ENCODE assay signal across 24 cellular contexts in the genomic region with DNA sequence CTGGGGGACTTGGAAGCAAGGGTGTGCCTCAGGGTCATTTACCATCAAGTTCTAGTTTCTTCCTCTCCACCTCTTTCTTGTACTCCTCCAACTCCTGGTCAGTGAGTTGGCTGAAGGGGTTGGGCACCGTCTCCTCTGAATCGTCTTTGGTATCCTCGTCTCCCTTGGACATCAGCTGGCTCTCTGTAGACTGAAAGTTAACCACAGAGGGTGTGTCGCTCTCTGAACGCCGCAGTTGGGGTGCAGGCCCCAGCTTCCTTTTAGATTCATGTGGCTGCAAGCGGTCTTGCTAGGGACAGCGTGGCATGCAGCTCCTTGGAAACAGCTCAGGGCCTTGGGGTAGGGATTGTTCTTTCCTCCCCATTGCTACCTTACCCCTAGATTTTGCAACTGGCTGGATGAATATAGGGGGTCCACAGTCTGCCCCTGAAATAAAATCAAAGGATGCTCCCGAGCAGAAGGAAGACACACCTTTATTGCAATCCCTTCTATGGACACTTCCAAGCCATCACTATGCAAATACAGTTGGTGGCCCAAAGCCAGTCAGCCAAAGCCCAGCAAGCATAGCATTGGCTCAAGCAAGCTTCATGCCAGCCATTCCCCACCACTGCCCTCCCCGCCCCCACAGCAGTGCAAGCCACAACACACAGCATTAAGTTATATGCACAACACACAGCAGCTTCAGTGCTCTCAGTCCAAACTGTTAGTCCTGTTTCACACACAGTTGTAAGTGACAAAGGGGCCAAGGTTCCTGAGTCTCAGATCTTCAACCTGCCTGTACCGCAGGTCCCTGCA.
"Had no signal": no experiment of that assay in that cellular context is flagged by ENCODE, and none has a peak within 500 bp of the region (broad histone marks: within the 10 kb centered on the region; RNA-seq: fewer than 3 reads in every experiment).

No MANE protein-coding gene starts in this region.

- H3K4me3 Mint-ChIP-seq: naive thymus-derived CD4-positive, alpha-beta T cell; nephron; stimulated activated naive B cell treated with anti-CD40 and anti-IgM and Interleukin-4, amounts not matched to agents 10 μg/mL and 1 μg/mL and 100 μg/mL, for 72 hours; stimulated activated naive CD8-positive, alpha-beta T cell treated with anti-CD3 and anti-CD28 coated beads, Interleukin-15, Interleukin-2, amounts not matched to agents 100 ng/mL and 50 ng/mL, for 24 hours had no signal

- ATAC-seq: esophagus mucosa; gastrocnemius medialis; left lobe of liver; naive thymus-derived CD4-positive, alpha-beta T cell; psoas muscle; right cardiac atrium; stimulated activated naive B cell treated with anti-CD40 and anti-IgM and Interleukin-4, amounts not matched to agents 10 μg/mL and 1 μg/mL and 100 μg/mL, for 72 hours had no signal

- H3K27me3 Mint-ChIP-seq: naive thymus-derived CD4-positive, alpha-beta T cell; stimulated activated naive CD8-positive, alpha-beta T cell treated with anti-CD3 and anti-CD28 coated beads, Interleukin-15, Interleukin-2, amounts not matched to agents 100 ng/mL and 50 ng/mL, for 24 hours had no signal

- H3K27me3 ChIP-seq: dorsolateral prefrontal cortex, gastrocnemius medialis, tibial nerve, upper lobe of left lung had no signal

- H3K4me1 ChIP-seq: gastrocnemius medialis, psoas muscle, tibial nerve had no signal

- H3K36me3 ChIP-seq: gastrocnemius medialis, thoracic aorta, tibial nerve, upper lobe of left lung had no signal

- H3K27ac ChIP-seq: dorsolateral prefrontal cortex, epithelial cell of prostate, gastrocnemius medialis, psoas muscle, skin epidermis, thoracic aorta, tibial nerve, upper lobe of left lung had no signal

- H3K9me3 Mint-ChIP-seq: naive thymus-derived CD4-positive, alpha-beta T cell; nephron; stimulated activated naive B cell treated with anti-CD40 and anti-IgM and Interleukin-4, amounts not matched to agents 10 μg/mL and 1 μg/mL and 100 μg/mL, for 72 hours; stimulated activated naive CD8-positive, alpha-beta T cell treated with anti-CD3 and anti-CD28 coated beads, Interleukin-15, Interleukin-2, amounts not matched to agents 100 ng/mL and 50 ng/mL, for 24 hours had no signal

- H3K4me3 ChIP-seq: dorsolateral prefrontal cortex, gastrocnemius medialis, psoas muscle, skin epidermis, thoracic aorta, tibial nerve, upper lobe of left lung had no signal

- DNase-seq: effector CD4-positive, alpha-beta T cell; foreskin fibroblast; gastrocnemius medialis; kidney; mesendoderm; midbrain; naive thymus-derived CD4-positive, alpha-beta T cell; nucleus accumbens; psoas muscle; right cardiac atrium; stimulated activated CD4-positive, alpha-beta T cell treated with anti-CD3 and anti-CD28 coated beads, Interleukin-15, amount 100 ng/mL, for 24 hours; stimulated activated CD4-positive, alpha-beta T cell treated with anti-CD3 and anti-CD28 coated beads, Interleukin-2, amount 100 ng/mL, for 48 hours; stimulated activated naive B cell treated with anti-CD40 and anti-IgM and Interleukin-4, amounts not matched to agents 10 μg/mL and 1 μg/mL and 100 μg/mL, for 72 hours; upper lobe of left lung had no signal

- H3K9me3 ChIP-seq: gastrocnemius medialis, psoas muscle, thoracic aorta, tibial nerve, upper lobe of left lung had no signal

- H3K27ac Mint-ChIP-seq: nephron; stimulated activated naive B cell treated with anti-CD40 and anti-IgM and Interleukin-4, amounts not matched to agents 10 μg/mL and 1 μg/mL and 100 μg/mL, for 72 hours; stimulated activated naive CD8-positive, alpha-beta T cell treated with anti-CD3 and anti-CD28 coated beads, Interleukin-15, Interleukin-2, amounts not matched to agents 100 ng/mL and 50 ng/mL, for 24 hours had no signal

- FAIRE-seq: kidney, urothelium cell line had no signal

- H3K4me1 Mint-ChIP-seq: stimulated activated naive B cell treated with anti-CD40 and anti-IgM and Interleukin-4, amounts not matched to agents 10 μg/mL and 1 μg/mL and 100 μg/mL, for 72 hours had no signal
